ENCODE assay signal across 17 cellular contexts in the genomic region with DNA sequence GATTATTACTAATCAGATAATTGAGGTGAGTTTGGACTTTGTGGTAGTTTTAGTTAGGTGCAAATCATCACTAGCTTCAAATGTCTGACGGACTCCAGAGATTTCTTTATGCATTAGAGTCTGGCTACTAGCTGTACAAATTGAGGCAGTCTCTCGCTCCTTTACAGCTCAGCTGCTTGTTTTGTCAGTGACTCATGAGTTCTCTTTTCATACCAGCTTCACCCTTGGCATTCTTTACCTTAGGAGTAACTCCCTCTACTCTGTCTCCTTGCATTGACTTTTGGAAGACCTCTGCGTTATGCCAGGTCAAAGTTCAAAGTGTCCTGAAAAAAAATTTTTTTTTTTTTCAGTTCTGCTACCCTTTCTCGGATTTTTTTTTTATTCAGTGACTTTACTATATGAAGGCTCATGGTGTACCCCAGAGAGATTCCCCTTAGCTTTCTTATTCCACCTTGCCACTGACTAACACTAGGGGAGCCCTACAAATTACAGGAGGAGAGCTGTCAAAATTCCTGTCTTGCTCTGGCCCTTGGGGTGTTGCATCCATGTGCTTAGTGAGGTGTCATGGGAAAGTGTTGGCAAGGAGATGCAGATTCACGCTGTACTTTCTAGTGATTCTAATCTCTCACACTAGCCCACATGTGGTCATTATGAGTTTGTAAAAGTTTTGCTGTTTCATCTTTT.
A peak's percentile ranks its signal among the peaks of the same experiment; 100 is the strongest.
DNase-seq lines count a peak whose midpoint lies in the region; ATAC-seq, FAIRE-seq and TF ChIP-seq lines count a peak whose summit lies in the region.
"Had no signal": no experiment of that assay in that cellular context is flagged by ENCODE, and none has a peak within 500 bp of the region (broad histone marks: within the 10 kb centered on the region; RNA-seq: fewer than 3 reads in every experiment).

No MANE protein-coding gene starts in this region.

- no peak overlapping the region for H3K4me3 Mint-ChIP-seq in activated T-cell treated with anti-CD3 and anti-CD28 coated beads, Interleukin-2, amount 50 U/mL, for 72 hours
- H3K4me3 Mint-ChIP-seq: activated CD8-positive, alpha-beta T cell treated with anti-CD3 and anti-CD28 coated beads, Interleukin-2, amount 10 ng/mL, durations not matched to agents 7 days and 5 days; activated T-helper 17 cell treated with anti-CD3 and anti-CD28 coated beads, Interleukin-2, amount 50 U/mL, for 72 hours; naive thymus-derived CD8-positive, alpha-beta T cell had no signal

- H4K20me1 ChIP-seq in SK-N-SH (ENCODE audit: insufficient read depth): no peaks in the 10 kb centered on the region

- TF ChIP-seq RAD21 in SK-N-SH (IDR thresholded peaks at IDR 0.05; ENCODE audit: low read length): no peak

- H3F3A ChIP-seq in SK-N-SH (replicated peaks; ENCODE audit: insufficient read depth): no peaks in the 10 kb centered on the region

- no peaks in the 10 kb centered on the region for H3K9me3 ChIP-seq in SK-N-SH

- POLR2A ChIA-PET in SK-N-SH (lab: Yijun Ruan, JAX): no interaction called here

- no peaks in the 10 kb centered on the region for H3K4me1 Mint-ChIP-seq in activated T-cell treated with anti-CD3 and anti-CD28 coated beads, Interleukin-2, amount 50 U/mL, for 72 hours (ENCODE audit: low read depth)
- H3K4me1 Mint-ChIP-seq: activated T-helper 17 cell treated with anti-CD3 and anti-CD28 coated beads, Interleukin-2, amount 50 U/mL, for 72 hours; naive thymus-derived CD8-positive, alpha-beta T cell had no signal

- no peaks in the 10 kb centered on the region for H3K36me3 ChIP-seq in SK-N-SH (replicated peaks in 1 of 2; ENCODE audit: control insufficient read depth in 1 of 2, insufficient read depth in 2 of 2, low read length in 1 of 2)

- no peak for TF ChIP-seq EP300 in SK-N-SH (IDR thresholded peaks at IDR 0.05; ENCODE audit: borderline replicate concordance in 1 of 2, low read depth in 1 of 2, low read length in 1 of 2)

- CTCF ChIA-PET in SK-N-SH (lab: Yijun Ruan, JAX): interaction anchor here (0.6 to 0.7 kb wide), 2 partner anchors 59 to 64 kb away, joined by 3 read pairs; no protein-coding TSS in a partner anchor

- H3K4me2 ChIP-seq in SK-N-SH: no peak overlapping the region

- no peak overlapping the region for H3K27ac Mint-ChIP-seq in activated T-cell treated with anti-CD3 and anti-CD28 coated beads, Interleukin-2, amount 50 U/mL, for 72 hours
- H3K27ac Mint-ChIP-seq: activated CD8-positive, alpha-beta T cell treated with anti-CD3 and anti-CD28 coated beads, Interleukin-2, amount 10 ng/mL, durations not matched to agents 7 days and 5 days; activated T-helper 17 cell treated with anti-CD3 and anti-CD28 coated beads, Interleukin-2, amount 50 U/mL, for 72 hours; naive thymus-derived CD8-positive, alpha-beta T cell had no signal

- no peak overlapping the region for H3K4me3 ChIP-seq in SK-N-SH (ENCODE audit: low read depth in 2 of 2, low read length in 1 of 2)
- no peak overlapping the region for H3K4me3 ChIP-seq in choroid plexus epithelial cell (ENCODE audit: low read depth, low read length)
- H3K4me3 ChIP-seq: K562, psoas muscle had no signal

- DNase-seq in SK-N-SH (no peak), choroid plexus epithelial cell (ENCODE audit: low read depth) (peak; percentile 50), iPS-NIHi7 (ENCODE audit: extremely low spot score) (peak; percentile 24), urothelium cell line (ENCODE audit: low spot score) (peak; percentile 31)
- no peak for DNase-seq in activated T-cell treated with anti-CD3 and anti-CD28 coated beads, Interleukin-2, amount 50 U/mL, for 72 hours
- DNase-seq: 8988T; activated CD8-positive, alpha-beta T cell treated with anti-CD3 and anti-CD28 coated beads, Interleukin-2, amount 10 ng/mL, durations not matched to agents 7 days and 5 days; glutamatergic neuron; naive thymus-derived CD8-positive, alpha-beta T cell; NCI-H1417 treated with DMSO at 0.1 percent for 48 hours; NCI-H510A; psoas muscle had no signal

- no peaks in the 10 kb centered on the region for H3K79me2 ChIP-seq in SK-N-SH (ENCODE audit: insufficient read depth)

- no peak overlapping the region for H3K9ac ChIP-seq in SK-N-SH

- H3K27ac ChIP-seq in SK-N-SH (ENCODE audit: low read depth in 2 of 2, low read length in 1 of 2): no peak overlapping the region
- H3K27ac ChIP-seq: psoas muscle had no signal

- H3K27me3 ChIP-seq in SK-N-SH (ENCODE audit: insufficient read depth): no peaks in the 10 kb centered on the region

- H2AFZ ChIP-seq in SK-N-SH (ENCODE audit: low read depth): no peak overlapping the region

- 58% methylated on average over 5 of the region's 5 CpGs for WGBS in SK-N-SH (ENCODE audit: low lambda C conversion rate)

- TF ChIP-seq CTCF in SK-N-SH (IDR thresholded peaks at IDR 0.05): no peak
- TF ChIP-seq CTCF in choroid plexus epithelial cell (conservative IDR thresholded peaks at IDR 0.05; ENCODE audit: low read depth, low read length): peak; percentile 21

- H3K9me3 Mint-ChIP-seq in activated T-cell treated with anti-CD3 and anti-CD28 coated beads, Interleukin-2, amount 50 U/mL, for 72 hours: peaks cover 0 to 4% of the 10 kb centered on the region in 2 donors

- no peaks in the 10 kb centered on the region for H3K4me1 ChIP-seq in SK-N-SH (ENCODE audit: control insufficient read depth in 1 of 2, insufficient read depth in 2 of 2, low read depth in 1 of 2, low read length in 1 of 2)
- H3K4me1 ChIP-seq: psoas muscle had no signal

- no peak for ATAC-seq in SK-N-SH treated with all-trans-retinoic acid at 6 μM for 48 hours
- ATAC-seq in GM18858 (IDR thresholded peaks at IDR 0.05; ENCODE audit: unreplicated experiment): no peak
- no peak for ATAC-seq in activated T-cell treated with anti-CD3 and anti-CD28 coated beads, Interleukin-2, amount 50 U/mL, for 72 hours (replicated peaks in 1 of 2)
- ATAC-seq in GM21786 (IDR thresholded peaks at IDR 0.05; ENCODE audit: unreplicated experiment): no peak
- ATAC-seq: activated CD8-positive, alpha-beta T cell treated with anti-CD3 and anti-CD28 coated beads, Interleukin-2, amount 10 ng/mL, durations not matched to agents 7 days and 5 days; activated T-helper 17 cell treated with anti-CD3 and anti-CD28 coated beads, Interleukin-2, amount 50 U/mL, for 72 hours; K562; naive thymus-derived CD8-positive, alpha-beta T cell; psoas muscle had no signal

- no peaks in the 10 kb centered on the region for H3K9me2 ChIP-seq in SK-N-SH

- no peak for FAIRE-seq in urothelium cell line (lab: Jason Lieb, UNC)
- FAIRE-seq: K562 had no signal

- no peaks in the 10 kb centered on the region for H3K36me3 Mint-ChIP-seq in activated T-cell treated with anti-CD3 and anti-CD28 coated beads, Interleukin-2, amount 50 U/mL, for 72 hours (ENCODE audit: insufficient read depth in 2 of 2)
- H3K36me3 Mint-ChIP-seq: naive thymus-derived CD8-positive, alpha-beta T cell had no signal

- H3K27me3 Mint-ChIP-seq in activated T-cell treated with anti-CD3 and anti-CD28 coated beads, Interleukin-2, amount 50 U/mL, for 72 hours (ENCODE audit: low read depth): no peaks in the 10 kb centered on the region
- H3K27me3 Mint-ChIP-seq: activated T-helper 17 cell treated with anti-CD3 and anti-CD28 coated beads, Interleukin-2, amount 50 U/mL, for 72 hours had no signal

TF ChIP-seq in SK-N-SH treated with all-trans-retinoic acid at 6 μM for 48 hours, 23 proteins besides CTCF, POLR2A, EP300 and RAD21 (continues in another document):
- TF ChIP-seq, protein P1, sequence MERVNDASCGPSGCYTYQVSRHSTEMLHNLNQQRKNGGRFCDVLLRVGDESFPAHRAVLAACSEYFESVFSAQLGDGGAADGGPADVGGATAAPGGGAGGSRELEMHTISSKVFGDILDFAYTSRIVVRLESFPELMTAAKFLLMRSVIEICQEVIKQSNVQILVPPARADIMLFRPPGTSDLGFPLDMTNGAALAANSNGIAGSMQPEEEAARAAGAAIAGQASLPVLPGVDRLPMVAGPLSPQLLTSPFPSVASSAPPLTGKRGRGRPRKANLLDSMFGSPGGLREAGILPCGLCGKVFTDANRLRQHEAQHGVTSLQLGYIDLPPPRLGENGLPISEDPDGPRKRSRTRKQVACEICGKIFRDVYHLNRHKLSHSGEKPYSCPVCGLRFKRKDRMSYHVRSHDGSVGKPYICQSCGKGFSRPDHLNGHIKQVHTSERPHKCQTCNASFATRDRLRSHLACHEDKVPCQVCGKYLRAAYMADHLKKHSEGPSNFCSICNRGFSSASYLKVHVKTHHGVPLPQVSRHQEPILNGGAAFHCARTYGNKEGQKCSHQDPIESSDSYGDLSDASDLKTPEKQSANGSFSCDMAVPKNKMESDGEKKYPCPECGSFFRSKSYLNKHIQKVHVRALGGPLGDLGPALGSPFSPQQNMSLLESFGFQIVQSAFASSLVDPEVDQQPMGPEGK (CRISPR knock-in tag; IDR thresholded peaks at IDR 0.05; ENCODE audit: borderline replicate concordance): no peak
- no peak for TF ChIP-seq ZNF8 (CRISPR knock-in tag; IDR thresholded peaks at IDR 0.05)

TF ChIP-seq in SK-N-SH, 30 proteins besides CTCF, POLR2A, EP300 and RAD21 (continues in another document):
- TF ChIP-seq, protein P2, sequence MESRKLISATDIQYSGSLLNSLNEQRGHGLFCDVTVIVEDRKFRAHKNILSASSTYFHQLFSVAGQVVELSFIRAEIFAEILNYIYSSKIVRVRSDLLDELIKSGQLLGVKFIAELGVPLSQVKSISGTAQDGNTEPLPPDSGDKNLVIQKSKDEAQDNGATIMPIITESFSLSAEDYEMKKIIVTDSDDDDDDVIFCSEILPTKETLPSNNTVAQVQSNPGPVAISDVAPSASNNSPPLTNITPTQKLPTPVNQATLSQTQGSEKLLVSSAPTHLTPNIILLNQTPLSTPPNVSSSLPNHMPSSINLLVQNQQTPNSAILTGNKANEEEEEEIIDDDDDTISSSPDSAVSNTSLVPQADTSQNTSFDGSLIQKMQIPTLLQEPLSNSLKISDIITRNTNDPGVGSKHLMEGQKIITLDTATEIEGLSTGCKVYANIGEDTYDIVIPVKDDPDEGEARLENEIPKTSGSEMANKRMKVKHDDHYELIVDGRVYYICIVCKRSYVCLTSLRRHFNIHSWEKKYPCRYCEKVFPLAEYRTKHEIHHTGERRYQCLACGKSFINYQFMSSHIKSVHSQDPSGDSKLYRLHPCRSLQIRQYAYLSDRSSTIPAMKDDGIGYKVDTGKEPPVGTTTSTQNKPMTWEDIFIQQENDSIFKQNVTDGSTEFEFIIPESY (IDR thresholded peaks at IDR 0.05; ENCODE audit: borderline replicate concordance, low read depth): no peak

Comparison
In these comparisons a context has a peak if more than half of its experiments do, and no peak if none do; other contexts are left out.
1. DNase-seq: peak in choroid plexus epithelial cell (single experiment), iPS-NIHi7 (single experiment) and urothelium cell line (single experiment); none in SK-N-SH (single experiment) and activated T-cell treated with anti-CD3 and anti-CD28 coated beads, Interleukin-2, amount 50 U/mL, for 72 hours (0 of 2).